In genomic region chr9:102587231-102587630, GRCh38 we compare ENCODE assay signal across 16 cellular contexts.
A peak's percentile ranks its signal among the peaks of the same experiment; 100 is the strongest.
DNase-seq lines count a peak whose midpoint lies in the region; ATAC-seq and TF ChIP-seq lines count a peak whose summit lies in the region.
"Had no signal": no experiment of that assay in that cellular context is flagged by ENCODE, and none has a peak within 500 bp of the region (broad histone marks: within the 10 kb centered on the region; RNA-seq: fewer than 3 reads in every experiment).

No MANE protein-coding gene starts in this region.

- H3K36me3 ChIP-seq in tibial nerve = no peaks in the 10 kb centered on the region
- H3K36me3 ChIP-seq: HAP-1 had no signal

- no peaks in the 10 kb centered on the region for H3K9me3 ChIP-seq in tibial nerve
- H3K9me3 ChIP-seq: A549, HAP-1 had no signal

- no peak for TF ChIP-seq CTCF in tibial nerve (IDR thresholded peaks at IDR 0.05)

- 39 to 57% methylated on average over 2 of the region's 2 CpGs for WGBS in tibial nerve, 2 donors

- no peaks in the 10 kb centered on the region for H3K4me1 ChIP-seq in tibial nerve
- H3K4me1 ChIP-seq: A549 had no signal

- H3K27ac ChIP-seq in tibial nerve = no peak overlapping the region
- H3K27ac ChIP-seq: A549, C4-2B had no signal

- no peak for TF ChIP-seq EP300 in tibial nerve (IDR thresholded peaks at IDR 0.05)

- no peak overlapping the region for H3K4me3 ChIP-seq in tibial nerve
- H3K4me3 ChIP-seq: A549, HAP-1 had no signal

- TF ChIP-seq POLR2A in tibial nerve (IDR thresholded peaks at IDR 0.05) = no peak

- H3K27me3 ChIP-seq in tibial nerve = no peaks in the 10 kb centered on the region

- ATAC-seq in GM18867 (IDR thresholded peaks at IDR 0.05; ENCODE audit: unreplicated experiment) = peak; percentile 73
- ATAC-seq in GM18511 (IDR thresholded peaks at IDR 0.05; ENCODE audit: unreplicated experiment) = no peak
- ATAC-seq: A549 had no signal

- DNase-seq in Ammon's horn (ENCODE audit: low spot score) (peak; percentile 21), NCI-H1930 (lab: John Stamatoyannopoulos, UW) (peak; percentile 76 to 82), NCI-H82 treated with DMSO at 0.1 percent for 48 hours (lab: John Stamatoyannopoulos, UW; ENCODE audit: unreplicated experiment) (peak; percentile 69), AG08395 (ENCODE audit: low spot score) (no peak), tibial nerve (ENCODE audit: low spot score in 2 of 2) (no peak)
- DNase-seq in activated CD8-positive, alpha-beta memory T cell treated with anti-CD3 and anti-CD28 coated beads, Interleukin-2, amount 50 U/mL, for 48 hours = no peak
- DNase-seq: DMS79, KBM-7, NCI-H1048, NCI-H1436 treated with DMSO at 0.1 percent for 48 hours, NCI-H446 treated with DMSO at 0.1 percent for 48 hours had no signal

Comparison
In these comparisons a context has a peak if more than half of its experiments do, and no peak if none do; other contexts are left out.
1. DNase-seq: peak in Ammon's horn (single experiment), NCI-H1930 (2 of 2) and NCI-H82 treated with DMSO at 0.1 percent for 48 hours (single experiment); none in AG08395 (single experiment), tibial nerve (0 of 2) and activated CD8-positive, alpha-beta memory T cell treated with anti-CD3 and anti-CD28 coated beads, Interleukin-2, amount 50 U/mL, for 48 hours (single experiment).